15 cellular contexts compared by ENCODE assay signal in the genomic region with DNA sequence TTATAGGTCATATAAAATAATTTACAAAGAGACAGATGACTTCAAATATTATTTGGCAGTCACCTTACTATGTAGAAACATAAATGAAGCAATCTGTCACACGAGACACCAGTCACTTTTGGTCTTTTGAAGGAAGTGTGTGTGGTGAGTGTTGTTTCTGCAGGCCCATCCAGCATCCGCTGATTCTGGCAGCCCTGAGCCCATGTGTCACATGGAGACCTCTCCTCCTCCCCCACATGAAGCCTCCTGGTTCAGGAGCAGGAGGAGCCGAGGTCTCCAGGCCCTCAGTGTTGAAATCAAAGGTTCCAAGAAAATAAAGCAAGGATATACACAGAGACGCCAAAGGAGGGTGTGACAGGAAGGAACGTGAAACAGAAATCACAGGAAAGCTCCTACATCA.
DNase-seq lines count a peak whose midpoint lies in the region; ATAC-seq and TF ChIP-seq lines count a peak whose summit lies in the region.
"Had no signal": no experiment of that assay in that cellular context is flagged by ENCODE, and none has a peak within 500 bp of the region (broad histone marks: within the 10 kb centered on the region; RNA-seq: fewer than 3 reads in every experiment).

No MANE protein-coding gene starts in this region.

- ATAC-seq in natural killer cell (peak in 1 of 3 donors; percentile 10), HG02623 (IDR thresholded peaks at IDR 0.05; ENCODE audit: unreplicated experiment) (no peak)
- ATAC-seq: effector memory CD8-positive, alpha-beta T cell; naive thymus-derived CD8-positive, alpha-beta T cell; SK-N-SH treated with all-trans-retinoic acid at 6 μM for 48 hours had no signal

- H3K36me3 Mint-ChIP-seq in natural killer cell (peaks cover 8% of the 10 kb centered on the region), progenitor cell of endocrine pancreas (ENCODE audit: insufficient read depth) (peaks cover 12% of the 10 kb centered on the region)

- TF ChIP-seq CTCF in natural killer cell (IDR thresholded peaks at IDR 0.05) (no peak), progenitor cell of endocrine pancreas (IDR thresholded peaks at IDR 0.05; ENCODE audit: unreplicated experiment) (no peak)

- in situ Hi-C loops in GM23248 (cut with MboI), result no loop called here

- DNase-seq in GM23248 (no peak), NCI-H1694 treated with DMSO at 0.1 percent for 48 hours (lab: John Stamatoyannopoulos, UW) (peak; percentile 51), fibroblast of gingiva (ENCODE audit: low read depth) (peak; percentile 61), natural killer cell (no peak), hepatic stellate cell (ENCODE audit: low spot score) (no peak), progenitor cell of endocrine pancreas (ENCODE audit: low spot score, unreplicated experiment) (no peak)
- DNase-seq: activated naive CD4-positive, alpha-beta T cell treated with anti-CD3 and anti-CD28 coated beads, Interleukin-2, amount 50 U/mL, for 16 hours; effector memory CD8-positive, alpha-beta T cell; naive thymus-derived CD8-positive, alpha-beta T cell; stimulated activated CD4-positive, alpha-beta T cell treated with anti-CD3 and anti-CD28 coated beads, Interleukin-2, amount 100 ng/mL, for 48 hours; thyroid gland had no signal

- H3K4me3 Mint-ChIP-seq in natural killer cell, result peak overlapping the region; percentile 49
- H3K4me3 Mint-ChIP-seq in progenitor cell of endocrine pancreas (ENCODE audit: low read depth), result no peak overlapping the region
- H3K4me3 Mint-ChIP-seq: brain; effector memory CD8-positive, alpha-beta T cell; naive thymus-derived CD8-positive, alpha-beta T cell had no signal

- H3K9me3 Mint-ChIP-seq in natural killer cell (no peaks in the 10 kb centered on the region), progenitor cell of endocrine pancreas (ENCODE audit: low read depth) (no peaks in the 10 kb centered on the region)
- H3K9me3 Mint-ChIP-seq: brain; effector memory CD8-positive, alpha-beta T cell; naive thymus-derived CD8-positive, alpha-beta T cell had no signal

- H3K9ac ChIP-seq in GM23248, result peak overlapping the region; percentile 23; the same call in 1 of the 2 replicates
- H3K9ac ChIP-seq: BLaER1 treated with 17β-estradiol and CSF1 and Interleukin-3, amounts not matched to agents 10 nM and 100 nM had no signal

- H3K4me3 ChIP-seq in GM23248, result no peak overlapping the region
- H3K4me3 ChIP-seq: BLaER1 treated with 17β-estradiol and CSF1 and Interleukin-3, amounts not matched to agents 10 nM and 100 nM; thyroid gland had no signal

- no peaks in the 10 kb centered on the region for H3K9me3 ChIP-seq in GM23248 (ENCODE audit: low read depth)
- H3K9me3 ChIP-seq: BLaER1 treated with 17β-estradiol and CSF1 and Interleukin-3, amounts not matched to agents 10 nM and 100 nM; thyroid gland had no signal

- peaks cover 18% of the 10 kb centered on the region; the same call in 1 of the 2 replicates for H3F3A ChIP-seq in GM23248 (ENCODE audit: insufficient read depth)

- WGBS in GM23248 (ENCODE audit: low coverage in 1 of 2, low lambda C conversion rate in 2 of 2, missing lambda C conversion rate in 2 of 2), 2 experiments, result 25 to 28% methylated on average over 5 of the region's 5 CpGs

- H3K36me3 ChIP-seq in GM23248 (ENCODE audit: low read depth), result peaks cover 28% of the 10 kb centered on the region

- no peak overlapping the region for H2AFZ ChIP-seq in GM23248

- no peak overlapping the region for H3K27ac ChIP-seq in GM23248
- H3K27ac ChIP-seq: BLaER1 treated with 17β-estradiol and CSF1 and Interleukin-3, amounts not matched to agents 10 nM and 100 nM had no signal

- H4K20me1 ChIP-seq in GM23248 (ENCODE audit: insufficient read depth), result no peaks in the 10 kb centered on the region

- H3K27me3 Mint-ChIP-seq in natural killer cell (ENCODE audit: low read depth in 2 of 2) (no peaks in the 10 kb centered on the region), progenitor cell of endocrine pancreas (no peaks in the 10 kb centered on the region)
- H3K27me3 Mint-ChIP-seq: brain; effector memory CD8-positive, alpha-beta T cell; naive thymus-derived CD8-positive, alpha-beta T cell had no signal

- H3K27ac Mint-ChIP-seq in natural killer cell (peak overlapping the region; percentile 68 to 79), progenitor cell of endocrine pancreas (no peak overlapping the region)

- H3K4me1 ChIP-seq in GM23248 (ENCODE audit: insufficient read depth), result 0 out of 2 replicates have a peak, but pooled peaks cover under 1% of the 10 kb centered on the region

- intact Hi-C loops in natural killer cell (cut with micrococcal nuclease), result no loop called here

- H3K9me2 ChIP-seq in GM23248 (ENCODE audit: insufficient read depth), result no peaks in the 10 kb centered on the region

- H3K4me2 ChIP-seq in GM23248 (ENCODE audit: unreplicated experiment), result no peak overlapping the region
- H3K4me2 ChIP-seq: BLaER1 treated with 17β-estradiol and CSF1 and Interleukin-3, amounts not matched to agents 10 nM and 100 nM had no signal

- H3K79me2 ChIP-seq in GM23248 (ENCODE audit: insufficient read depth), result no peaks in the 10 kb centered on the region

- H3K27me3 ChIP-seq in GM23248 (replicated peaks; ENCODE audit: insufficient read depth), result no peaks in the 10 kb centered on the region
- H3K27me3 ChIP-seq: BLaER1 treated with 17β-estradiol and CSF1 and Interleukin-3, amounts not matched to agents 10 nM and 100 nM; thyroid gland had no signal

- peaks cover 35 to 39% of the 10 kb centered on the region in 2 donors for H3K4me1 Mint-ChIP-seq in natural killer cell
- H3K4me1 Mint-ChIP-seq in progenitor cell of endocrine pancreas (ENCODE audit: low read depth), result peaks cover 9% of the 10 kb centered on the region
- H3K4me1 Mint-ChIP-seq: brain had no signal

Comparison
In these comparisons a context has a peak if more than half of its experiments do, and no peak if none do; other contexts are left out.
1. DNase-seq: peak in NCI-H1694 treated with DMSO at 0.1 percent for 48 hours (single experiment) and fibroblast of gingiva (single experiment); none in GM23248 (single experiment), natural killer cell (single experiment), hepatic stellate cell (single experiment) and progenitor cell of endocrine pancreas (single experiment).